ENCODE assay signal across 9 cellular contexts in the genomic region with DNA sequence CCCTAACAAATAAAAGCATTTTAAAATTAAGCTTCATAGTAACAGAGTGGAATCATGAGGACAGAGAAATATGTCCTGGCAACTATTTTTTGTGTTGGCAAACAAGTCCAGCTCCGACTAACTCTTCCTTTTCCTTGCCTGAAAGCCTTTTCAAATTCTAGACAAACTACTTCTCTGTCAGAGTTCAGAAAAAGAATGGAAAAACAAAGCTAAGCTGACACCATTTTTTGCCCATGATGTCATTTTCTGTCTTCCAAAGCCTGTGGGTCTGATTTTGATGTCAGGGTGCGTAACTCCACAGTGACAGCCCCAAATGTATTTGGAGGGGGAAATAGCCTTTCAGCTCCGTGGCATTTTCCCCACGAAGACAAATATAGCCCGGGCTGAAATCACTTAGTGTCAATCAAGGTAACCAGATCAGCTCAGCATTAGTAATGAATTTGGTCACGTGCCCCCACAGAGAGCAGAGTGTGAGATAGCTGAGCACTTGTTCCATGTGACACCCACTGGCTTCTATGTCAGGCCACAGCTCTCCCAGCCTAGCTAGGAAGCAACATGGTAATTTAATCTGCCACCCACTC.
A peak's percentile ranks its signal among the peaks of the same experiment; 100 is the strongest.
DNase-seq lines count a peak whose midpoint lies in the region; ATAC-seq and TF ChIP-seq lines count a peak whose summit lies in the region.
"Had no signal": no experiment of that assay in that cellular context is flagged by ENCODE, and none has a peak within 500 bp of the region (broad histone marks: within the 10 kb centered on the region; RNA-seq: fewer than 3 reads in every experiment).

No MANE protein-coding gene starts in this region.

- H3K4me3 ChIP-seq in choroid plexus epithelial cell (ENCODE audit: low read depth, low read length) = no peak overlapping the region

- no peak overlapping the region for H3K27ac Mint-ChIP-seq in activated T-cell treated with anti-CD3 and anti-CD28 coated beads, Interleukin-2, amount 50 U/mL, for 24 hours
- H3K27ac Mint-ChIP-seq: activated B cell treated with CpG ODN at 0.5 μM for 24 hours had no signal

- TF ChIP-seq CTCF in choroid plexus epithelial cell (conservative IDR thresholded peaks at IDR 0.05; ENCODE audit: low read depth, low read length) = no peak
- TF ChIP-seq CTCF in GM10266 (IDR thresholded peaks at IDR 0.05; ENCODE audit: control insufficient read depth, insufficient read depth, low read depth, missing control alignments) = no peak

- no peaks in the 10 kb centered on the region for H3K36me3 Mint-ChIP-seq in activated T-cell treated with anti-CD3 and anti-CD28 coated beads, Interleukin-2, amount 50 U/mL, for 24 hours (ENCODE audit: low read depth)

- H3K27me3 Mint-ChIP-seq in activated T-cell treated with anti-CD3 and anti-CD28 coated beads, Interleukin-2, amount 50 U/mL, for 24 hours = peaks cover 29% of the 10 kb centered on the region

- no peak for ATAC-seq in HG03571 (IDR thresholded peaks at IDR 0.05; ENCODE audit: unreplicated experiment)
- no peak for ATAC-seq in activated CD4-positive, CD25-positive, alpha-beta regulatory T cell treated with anti-CD3 and anti-CD28 coated beads, Interleukin-2, amount 50 U/mL, for 24 hours

- no peak overlapping the region for H3K4me3 Mint-ChIP-seq in activated T-cell treated with anti-CD3 and anti-CD28 coated beads, Interleukin-2, amount 50 U/mL, for 24 hours
- H3K4me3 Mint-ChIP-seq: activated B cell treated with CpG ODN at 0.5 μM for 24 hours had no signal

- H3K4me1 Mint-ChIP-seq in activated T-cell treated with anti-CD3 and anti-CD28 coated beads, Interleukin-2, amount 50 U/mL, for 24 hours (ENCODE audit: low read depth) = peaks cover 6% of the 10 kb centered on the region
- H3K4me1 Mint-ChIP-seq: activated B cell treated with CpG ODN at 0.5 μM for 24 hours had no signal

- no peaks in the 10 kb centered on the region for H3K9me3 Mint-ChIP-seq in activated T-cell treated with anti-CD3 and anti-CD28 coated beads, Interleukin-2, amount 50 U/mL, for 24 hours
- H3K9me3 Mint-ChIP-seq: activated B cell treated with CpG ODN at 0.5 μM for 24 hours had no signal

- DNase-seq in DMS153 treated with DMSO at 0.1 percent for 48 hours (lab: John Stamatoyannopoulos, UW; ENCODE audit: unreplicated experiment) (peak; percentile 43), NCI-H2171 treated with DMSO at 0.1 percent for 48 hours (lab: John Stamatoyannopoulos, UW) (peak; percentile 89), choroid plexus epithelial cell (ENCODE audit: low read depth) (peak; percentile 57), midbrain (lab: John Stamatoyannopoulos, UW) (peak; percentile 16), GM10266 (ENCODE audit: extremely low spot score) (no peak)
- DNase-seq in activated T-cell treated with anti-CD3 and anti-CD28 coated beads, Interleukin-2, amount 50 U/mL, for 24 hours = no peak
- DNase-seq: activated B cell treated with CpG ODN at 0.5 μM for 24 hours had no signal

Comparison
In these comparisons a context has a peak if more than half of its experiments do, and no peak if none do; other contexts are left out.
1. DNase-seq: peak in DMS153 treated with DMSO at 0.1 percent for 48 hours (single experiment), NCI-H2171 treated with DMSO at 0.1 percent for 48 hours (single experiment), choroid plexus epithelial cell (single experiment) and midbrain (single experiment); none in GM10266 (single experiment) and activated T-cell treated with anti-CD3 and anti-CD28 coated beads, Interleukin-2, amount 50 U/mL, for 24 hours (single experiment).